Comparison of ENCODE assay signal across 1 cellular context in the genomic region with DNA sequence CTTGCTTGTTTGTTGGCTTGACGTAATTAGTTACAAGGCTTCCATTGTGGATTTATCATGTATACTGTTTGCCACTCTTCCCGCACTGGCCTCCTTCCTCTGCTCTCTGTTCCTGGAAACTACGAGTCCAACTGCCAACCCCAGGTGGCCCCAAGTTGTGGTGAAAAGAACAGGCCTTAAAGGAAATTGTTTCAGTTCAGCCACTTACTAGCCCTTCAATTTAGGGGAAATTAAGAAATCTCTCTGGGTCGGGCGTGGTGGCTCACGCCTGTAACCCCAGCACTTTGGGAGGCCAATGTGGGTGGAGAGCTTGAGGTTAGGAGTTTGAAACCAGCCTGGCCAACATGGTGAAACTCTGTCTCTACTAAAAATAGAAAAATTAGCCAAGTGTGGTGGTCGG.
TF ChIP-seq lines count a peak whose summit lies in the region.

No MANE protein-coding gene starts in this region.

TF ChIP-seq in HepG2, 621 proteins besides CTCF, POLR2A, EP300 and RAD21:
- TF ChIP-seq ZNF615 (CRISPR knock-in tag; IDR thresholded peaks at IDR 0.05; ENCODE audit: borderline replicate concordance) (no peak), ZBTB43 (CRISPR knock-in tag; conservative IDR thresholded peaks at IDR 0.05) (no peak), ZNF143 (CRISPR knock-in tag; IDR thresholded peaks at IDR 0.05) (no peak), POLR2AphosphoS2 (IDR thresholded peaks at IDR 0.05; ENCODE audit: low read depth, low read length) (no peak), ZMAT5 (CRISPR knock-in tag; IDR thresholded peaks at IDR 0.05; ENCODE audit: borderline replicate concordance, low read depth) (no peak), ZNF75D (CRISPR knock-in tag; IDR thresholded peaks at IDR 0.05; ENCODE audit: borderline replicate concordance) (no peak), RARG (CRISPR knock-in tag; IDR thresholded peaks at IDR 0.05; ENCODE audit: low read depth) (no peak), SMAD9 (CRISPR knock-in tag; IDR thresholded peaks at IDR 0.05) (no peak), HHEX (CRISPR knock-in tag; IDR thresholded peaks at IDR 0.05) (no peak)
- TF ChIP-seq, protein P1, sequence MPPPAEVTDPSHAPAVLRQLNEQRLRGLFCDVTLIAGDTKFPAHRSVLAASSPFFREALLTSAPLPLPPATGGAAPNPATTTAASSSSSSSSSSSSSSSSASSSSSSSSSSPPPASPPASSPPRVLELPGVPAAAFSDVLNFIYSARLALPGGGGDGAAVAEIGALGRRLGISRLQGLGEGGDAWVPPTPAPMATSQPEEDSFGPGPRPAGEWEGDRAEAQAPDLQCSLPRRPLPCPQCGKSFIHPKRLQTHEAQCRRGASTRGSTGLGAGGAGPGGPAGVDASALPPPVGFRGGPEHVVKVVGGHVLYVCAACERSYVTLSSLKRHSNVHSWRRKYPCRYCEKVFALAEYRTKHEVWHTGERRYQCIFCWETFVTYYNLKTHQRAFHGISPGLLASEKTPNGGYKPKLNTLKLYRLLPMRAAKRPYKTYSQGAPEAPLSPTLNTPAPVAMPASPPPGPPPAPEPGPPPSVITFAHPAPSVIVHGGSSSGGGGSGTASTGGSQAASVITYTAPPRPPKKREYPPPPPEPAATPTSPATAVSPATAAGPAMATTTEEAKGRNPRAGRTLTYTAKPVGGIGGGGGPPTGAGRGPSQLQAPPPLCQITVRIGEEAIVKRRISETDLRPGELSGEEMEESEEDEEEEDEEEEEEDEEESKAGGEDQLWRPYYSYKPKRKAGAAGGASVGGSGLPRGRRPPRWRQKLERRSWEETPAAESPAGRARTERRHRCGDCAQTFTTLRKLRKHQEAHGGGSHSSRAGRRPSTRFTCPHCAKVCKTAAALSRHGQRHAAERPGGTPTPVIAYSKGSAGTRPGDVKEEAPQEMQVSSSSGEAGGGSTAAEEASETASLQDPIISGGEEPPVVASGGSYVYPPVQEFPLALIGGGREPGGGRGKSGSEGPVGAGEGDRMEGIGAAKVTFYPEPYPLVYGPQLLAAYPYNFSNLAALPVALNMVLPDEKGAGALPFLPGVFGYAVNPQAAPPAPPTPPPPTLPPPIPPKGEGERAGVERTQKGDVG (CRISPR knock-in tag; IDR thresholded peaks at IDR 0.05; ENCODE audit: borderline replicate concordance): no peak
- TF ChIP-seq, protein P2, sequence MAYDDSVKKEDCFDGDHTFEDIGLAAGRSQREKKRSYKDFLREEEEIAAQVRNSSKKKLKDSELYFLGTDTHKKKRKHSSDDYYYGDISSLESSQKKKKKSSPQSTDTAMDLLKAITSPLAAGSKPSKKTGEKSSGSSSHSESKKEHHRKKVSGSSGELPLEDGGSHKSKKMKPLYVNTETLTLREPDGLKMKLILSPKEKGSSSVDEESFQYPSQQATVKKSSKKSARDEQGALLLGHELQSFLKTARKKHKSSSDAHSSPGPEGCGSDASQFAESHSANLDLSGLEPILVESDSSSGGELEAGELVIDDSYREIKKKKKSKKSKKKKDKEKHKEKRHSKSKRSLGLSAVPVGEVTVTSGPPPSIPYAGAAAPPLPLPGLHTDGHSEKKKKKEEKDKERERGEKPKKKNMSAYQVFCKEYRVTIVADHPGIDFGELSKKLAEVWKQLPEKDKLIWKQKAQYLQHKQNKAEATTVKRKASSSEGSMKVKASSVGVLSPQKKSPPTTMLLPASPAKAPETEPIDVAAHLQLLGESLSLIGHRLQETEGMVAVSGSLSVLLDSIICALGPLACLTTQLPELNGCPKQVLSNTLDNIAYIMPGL (CRISPR knock-in tag; IDR thresholded peaks at IDR 0.05; ENCODE audit: borderline replicate concordance in 1 of 2, low read depth in 1 of 2): no peak
